13 cellular contexts compared by ENCODE assay signal in the genomic region with DNA sequence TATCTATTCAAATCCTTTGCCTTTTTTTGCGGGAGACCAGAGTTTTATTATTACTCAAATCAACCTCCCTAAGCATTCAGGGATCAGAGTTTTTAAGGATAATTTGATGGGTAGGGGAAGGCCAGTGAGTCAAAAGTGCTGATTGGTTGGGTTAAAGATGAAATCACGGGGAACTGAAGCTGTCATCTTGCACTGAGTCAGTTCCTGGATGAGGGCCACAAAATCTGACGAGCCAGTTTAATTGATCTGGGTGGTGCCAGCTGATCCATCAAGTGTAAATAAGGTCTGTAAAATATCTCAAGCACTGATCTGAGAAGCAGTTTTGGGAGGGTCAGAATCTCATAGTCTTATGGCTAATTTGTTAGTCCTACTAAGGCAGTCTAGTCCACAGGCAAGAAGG.
DNase-seq lines count a peak whose midpoint lies in the region; ATAC-seq, FAIRE-seq and TF ChIP-seq lines count a peak whose summit lies in the region.
"Had no signal": no experiment of that assay in that cellular context is flagged by ENCODE, and none has a peak within 500 bp of the region (broad histone marks: within the 10 kb centered on the region; RNA-seq: fewer than 3 reads in every experiment).

No MANE protein-coding gene starts in this region.

- H3K4me3 Mint-ChIP-seq in osteocyte (ENCODE audit: unreplicated experiment), result no peak overlapping the region
- H3K4me3 Mint-ChIP-seq in GM23338, result no peak overlapping the region
- H3K4me3 Mint-ChIP-seq: CD14-positive monocyte had no signal

- H3K9me2 ChIP-seq in GM23338 (ENCODE audit: insufficient read depth), result no peaks in the 10 kb centered on the region

- FAIRE-seq in bronchial epithelial cell (lab: Jason Lieb, UNC), result no peak

- WGBS in heart left ventricle, 4 donors, result 80 to 83% (median 82%) methylated on average over 3 of the region's 3 CpGs

- no peaks in the 10 kb centered on the region for H4K20me1 ChIP-seq in GM23338 (replicated peaks; ENCODE audit: insufficient read depth)

- DNase-seq in Daoy (ENCODE audit: low read depth) (peak; percentile 51), M059J (ENCODE audit: low read depth) (peak; percentile 62), bronchial epithelial cell (ENCODE audit: low read depth) (peak; percentile 39), osteocyte (ENCODE audit: extremely low spot score, unreplicated experiment) (peak; percentile 13), foreskin fibroblast (no peak), GM23338 (ENCODE audit: low spot score) (no peak), heart left ventricle (no peak)
- DNase-seq: ACHN, AML-193, DMS153, SJCRH30 had no signal

- H3K9me3 ChIP-seq in heart left ventricle, result peaks cover 0 to 5% (median 0%) of the 10 kb centered on the region in 12 donors
- H3K9me3 ChIP-seq: SJCRH30 had no signal

- H3K4me1 ChIP-seq in GM23338 (ENCODE audit: insufficient read depth), result no peaks in the 10 kb centered on the region
- H3K4me1 ChIP-seq in heart left ventricle, result no peaks in the 10 kb centered on the region
- H3K4me1 ChIP-seq: SJCRH30 had no signal

- intact Hi-C loops in heart left ventricle (cut with DNase I), result no loop called here

- no peak for TF ChIP-seq POLR2A in heart left ventricle (IDR thresholded peaks at IDR 0.05)

- H2AFZ ChIP-seq in GM23338, result no peak overlapping the region

- no peaks in the 10 kb centered on the region for H3K36me3 ChIP-seq in bronchial epithelial cell (ENCODE audit: control insufficient read depth, insufficient read depth, low read length)
- H3K36me3 ChIP-seq in GM23338 (ENCODE audit: insufficient read depth), result no peaks in the 10 kb centered on the region
- H3K36me3 ChIP-seq in heart left ventricle, result no peaks in the 10 kb centered on the region
- H3K36me3 ChIP-seq: SJCRH30 had no signal

- no peaks in the 10 kb centered on the region for H3K9me3 Mint-ChIP-seq in osteocyte (ENCODE audit: unreplicated experiment)
- H3K9me3 Mint-ChIP-seq in GM23338, result peaks cover 3% of the 10 kb centered on the region; the same call in 1 of the 3 replicates

- no peak for ATAC-seq in GM23338
- ATAC-seq in heart left ventricle, result no peak

- H3K27me3 ChIP-seq in bronchial epithelial cell (ENCODE audit: control insufficient read depth, insufficient read depth, low read length), result no peaks in the 10 kb centered on the region
- H3K27me3 ChIP-seq in GM23338 (ENCODE audit: insufficient read depth), result no peaks in the 10 kb centered on the region
- H3K27me3 ChIP-seq in heart left ventricle, result no peaks in the 10 kb centered on the region
- H3K27me3 ChIP-seq: SJCRH30 had no signal

- H3K27ac Mint-ChIP-seq in osteocyte (ENCODE audit: unreplicated experiment) (no peak overlapping the region), GM23338 (no peak overlapping the region)
- H3K27ac Mint-ChIP-seq: CD14-positive monocyte had no signal

- TF ChIP-seq CTCF in bronchial epithelial cell (IDR thresholded peaks at IDR 0.05; ENCODE audit: insufficient read depth, low read length, severe bottlenecking), result no peak
- no peak for TF ChIP-seq CTCF in osteocyte (IDR thresholded peaks at IDR 0.05)
- no peak for TF ChIP-seq CTCF in foreskin fibroblast (IDR thresholded peaks at IDR 0.05; ENCODE audit: low read depth, low read length)
- TF ChIP-seq CTCF in GM23338 (conservative IDR thresholded peaks at IDR 0.05; ENCODE audit: low read depth in 2 of 2), result no peak
- no peak for TF ChIP-seq CTCF in heart left ventricle (IDR thresholded peaks at IDR 0.05)

- no peaks in the 10 kb centered on the region for H3K4me1 Mint-ChIP-seq in osteocyte (ENCODE audit: unreplicated experiment)
- H3K4me1 Mint-ChIP-seq in GM23338, result no peaks in the 10 kb centered on the region
- H3K4me1 Mint-ChIP-seq: CD14-positive monocyte had no signal

- no peak overlapping the region for H3K4me3 ChIP-seq in bronchial epithelial cell (ENCODE audit: low read depth, low read length)
- no peak overlapping the region for H3K4me3 ChIP-seq in foreskin fibroblast (ENCODE audit: low read depth in 1 of 2, low read length in 2 of 2)
- no peak overlapping the region for H3K4me3 ChIP-seq in GM23338
- H3K4me3 ChIP-seq in heart left ventricle, result no peak overlapping the region
- H3K4me3 ChIP-seq: SJCRH30 had no signal

- H3F3A ChIP-seq in GM23338 (replicated peaks; ENCODE audit: low read depth), result no peaks in the 10 kb centered on the region

- H3K27me3 Mint-ChIP-seq in osteocyte (ENCODE audit: unreplicated experiment) (peaks cover 38% of the 10 kb centered on the region), GM23338 (ENCODE audit: insufficient read depth, low read depth, poor library complexity) (no peaks in the 10 kb centered on the region)

- no peak overlapping the region for H3K27ac ChIP-seq in GM23338 (ENCODE audit: low read depth)
- H3K27ac ChIP-seq in heart left ventricle, result no peak overlapping the region
- H3K27ac ChIP-seq: RWPE1, SJCRH30 had no signal

- no peaks in the 10 kb centered on the region for H3K79me2 ChIP-seq in GM23338 (replicated peaks; ENCODE audit: insufficient read depth)

- H3K36me3 Mint-ChIP-seq in osteocyte (ENCODE audit: unreplicated experiment) (no peaks in the 10 kb centered on the region), GM23338 (ENCODE audit: low read depth) (no peaks in the 10 kb centered on the region)
- H3K36me3 Mint-ChIP-seq: CD14-positive monocyte had no signal

- no peak overlapping the region for H3K4me2 ChIP-seq in GM23338

TF ChIP-seq in GM23338, 12 proteins besides CTCF, POLR2A, EP300 and RAD21:
- TF ChIP-seq JUNB (IDR thresholded peaks at IDR 0.05; ENCODE audit: unreplicated experiment), result no peak
- no peak for TF ChIP-seq NANOG (IDR thresholded peaks at IDR 0.05; ENCODE audit: borderline replicate concordance)
- no peak for TF ChIP-seq ZNF331 (CRISPR knock-in tag; IDR thresholded peaks at IDR 0.05; ENCODE audit: low read depth)
- TF ChIP-seq CREB1 (CRISPR knock-in tag; IDR thresholded peaks at IDR 0.05; ENCODE audit: low read depth), result no peak
- no peak for TF ChIP-seq EZH2phosphoT487 (IDR thresholded peaks at IDR 0.05; ENCODE audit: unreplicated experiment)

Comparison
In these comparisons a context has a peak if more than half of its experiments do, and no peak if none do; other contexts are left out.
1. DNase-seq: peak in Daoy (single experiment), M059J (single experiment), bronchial epithelial cell (single experiment) and osteocyte (single experiment); none in foreskin fibroblast (0 of 2), GM23338 (single experiment) and heart left ventricle (0 of 5).